In genomic region chr5:104456122-104456521, GRCh38 we compare ENCODE assay signal across 20 cellular contexts.
"Had no signal": no experiment of that assay in that cellular context is flagged by ENCODE, and none has a peak within 500 bp of the region (broad histone marks: within the 10 kb centered on the region; RNA-seq: fewer than 3 reads in every experiment).

No MANE protein-coding gene starts in this region.

- H3K9me3 ChIP-seq: body of pancreas, lower lobe of right lung, neutrophil, pancreas, right lobe of liver, suprapubic skin, upper lobe of left lung had no signal

- H3K36me3 ChIP-seq: lower lobe of right lung, neutrophil, pancreas, right lobe of liver, suprapubic skin, upper lobe of left lung had no signal

- H3K27me3 ChIP-seq: body of pancreas, dorsolateral prefrontal cortex, hepatocyte, neutrophil, pancreas, right lobe of liver, suprapubic skin, upper lobe of left lung had no signal

- H3K4me3 ChIP-seq: body of pancreas, dorsolateral prefrontal cortex, hepatocyte, lower lobe of right lung, pancreas, right lobe of liver, suprapubic skin, upper lobe of left lung had no signal

- ATAC-seq: activated CD8-positive, alpha-beta T cell treated with anti-CD3 and anti-CD28 coated beads for 36 hours; body of pancreas; lower lobe of right lung; natural killer cell treated with Interleukin-12 subunit alpha and Interleukin-12 subunit beta and Interleukin-15 and Interleukin-18, amount 100 ng/mL, for 72 hours; pancreas; right lobe of liver; stimulated activated naive CD8-positive, alpha-beta T cell treated with anti-CD3 and anti-CD28 coated beads, Interleukin-15, amount 100 ng/mL, for 72 hours had no signal

- DNase-seq: activated CD4-positive, alpha-beta T cell treated with anti-CD3 and anti-CD28 coated beads, Interleukin-2, amount 10 ng/mL, durations not matched to agents 24 days and 14 days; activated CD4-positive, CD25-positive, alpha-beta regulatory T cell; activated CD8-positive, alpha-beta T cell treated with anti-CD3 and anti-CD28 coated beads for 36 hours; activated naive CD4-positive, alpha-beta T cell treated with anti-CD3 and anti-CD28 coated beads for 36 hours; activated T-cell treated with anti-CD3 and anti-CD28 coated beads, Interleukin-2, amount 50 U/mL, for 24 hours; body of pancreas; caudate nucleus; dorsolateral prefrontal cortex; lower lobe of right lung; pancreas; right lobe of liver; small intestine; stimulated activated CD4-positive, alpha-beta T cell treated with anti-CD3 and anti-CD28 coated beads, Interleukin-15, amount 100 ng/mL, for 24 hours; stimulated activated CD4-positive, alpha-beta T cell treated with anti-CD3 and anti-CD28 coated beads, Interleukin-2, amount 100 ng/mL, for 48 hours; stimulated activated naive CD8-positive, alpha-beta T cell treated with anti-CD3 and anti-CD28 coated beads, Interleukin-15, amount 100 ng/mL, for 72 hours; upper lobe of left lung had no signal

- H3K4me1 ChIP-seq: body of pancreas, lower lobe of right lung, pancreas, right lobe of liver, suprapubic skin, upper lobe of left lung had no signal

- H3K27ac ChIP-seq: body of pancreas, dorsolateral prefrontal cortex, hepatocyte, lower lobe of right lung, neutrophil, pancreas, right lobe of liver, suprapubic skin, upper lobe of left lung had no signal
